26 cellular contexts compared by ENCODE assay signal in genomic region chr12:66661357-66661756, GRCh38.
"Had no signal": no experiment of that assay in that cellular context is flagged by ENCODE, and none has a peak within 500 bp of the region (broad histone marks: within the 10 kb centered on the region; RNA-seq: fewer than 3 reads in every experiment).

No MANE protein-coding gene starts in this region.

- H3K4me2 ChIP-seq: neural progenitor cell had no signal

- DNase-seq: activated CD4-positive, alpha-beta T cell treated with anti-CD3 and anti-CD28 coated beads for 1 hour; activated CD8-positive, alpha-beta memory T cell treated with anti-CD3 and anti-CD28 coated beads, Interleukin-2, amount 50 U/mL, for 4 hours; activated T-cell treated with anti-CD3 and anti-CD28 coated beads, Interleukin-2, amount 50 U/mL, for 24 hours; aorta; brain microvascular endothelial cell; caudate nucleus; effector CD4-positive, alpha-beta T cell; heart right ventricle; lower lobe of right lung; naive thymus-derived CD8-positive, alpha-beta T cell; posterior cingulate gyrus; right lobe of liver; stimulated activated CD4-positive, alpha-beta T cell treated with anti-CD3 and anti-CD28 coated beads, Interleukin-15, amount 100 ng/mL, for 24 hours; stimulated activated naive CD4-positive, alpha-beta T cell; testis; WERI-Rb-1 had no signal

- H3K4me1 Mint-ChIP-seq: activated T-helper 17 cell treated with anti-CD3 and anti-CD28 coated beads, Interleukin-2, amount 50 U/mL, for 72 hours had no signal

- H3K4me3 ChIP-seq: heart right ventricle, lower lobe of right lung, neural progenitor cell, right lobe of liver, skin epidermis, testis, vagina had no signal

- H3K9me3 Mint-ChIP-seq: activated naive CD4-positive, alpha-beta T cell treated with anti-CD3 and anti-CD28 coated beads, Interleukin-2, amount 50 U/mL, for 72 hours; activated T-cell treated with anti-CD3 and anti-CD28 coated beads, Interleukin-2, amount 50 U/mL, for 24 hours; activated T-helper 17 cell treated with anti-CD3 and anti-CD28 coated beads, Interleukin-2, amount 50 U/mL, for 72 hours; dendritic cell treated with granulocyte-macrophage colony-stimulating factor and Interleukin-4, amounts not matched to agents 40 ng/mL and 50 ng/mL, for 4 days; naive thymus-derived CD8-positive, alpha-beta T cell; neural progenitor cell; type B pancreatic cell had no signal

- H3K27me3 Mint-ChIP-seq: type B pancreatic cell had no signal

- H3K4me1 ChIP-seq: lower lobe of right lung, neural progenitor cell, right lobe of liver, testis, vagina had no signal

- H3K4me3 Mint-ChIP-seq: activated T-cell treated with anti-CD3 and anti-CD28 coated beads, Interleukin-2, amount 50 U/mL, for 24 hours; activated T-helper 17 cell treated with anti-CD3 and anti-CD28 coated beads, Interleukin-2, amount 50 U/mL, for 72 hours; dendritic cell treated with granulocyte-macrophage colony-stimulating factor and Interleukin-4, amounts not matched to agents 40 ng/mL and 50 ng/mL, for 4 days; neural progenitor cell; type B pancreatic cell had no signal

- H3K36me3 Mint-ChIP-seq: activated naive CD4-positive, alpha-beta T cell treated with anti-CD3 and anti-CD28 coated beads, Interleukin-2, amount 50 U/mL, for 72 hours; neural progenitor cell; type B pancreatic cell had no signal

- ATAC-seq: activated naive CD4-positive, alpha-beta T cell treated with anti-CD3 and anti-CD28 coated beads, Interleukin-2, amount 50 U/mL, for 72 hours; activated T-helper 17 cell treated with anti-CD3 and anti-CD28 coated beads, Interleukin-2, amount 50 U/mL, for 72 hours; heart right ventricle; left lobe of liver; lower lobe of right lung; right lobe of liver had no signal

- H3K27ac Mint-ChIP-seq: activated naive CD4-positive, alpha-beta T cell treated with anti-CD3 and anti-CD28 coated beads, Interleukin-2, amount 50 U/mL, for 72 hours; activated T-cell treated with anti-CD3 and anti-CD28 coated beads, Interleukin-2, amount 50 U/mL, for 24 hours; activated T-helper 17 cell treated with anti-CD3 and anti-CD28 coated beads, Interleukin-2, amount 50 U/mL, for 72 hours; dendritic cell treated with granulocyte-macrophage colony-stimulating factor and Interleukin-4, amounts not matched to agents 40 ng/mL and 50 ng/mL, for 4 days; neural progenitor cell had no signal

- H3K27ac ChIP-seq: brain microvascular endothelial cell, heart right ventricle, lower lobe of right lung, neural progenitor cell, right lobe of liver, testis, vagina, WERI-Rb-1 had no signal

- H2AFZ ChIP-seq: neural progenitor cell had no signal

- H3K9me3 ChIP-seq: heart right ventricle, lower lobe of right lung, right lobe of liver, testis, vagina had no signal

- H3K36me3 ChIP-seq: brain microvascular endothelial cell, heart right ventricle, lower lobe of right lung, neural progenitor cell, right lobe of liver, vagina, WERI-Rb-1 had no signal

- FAIRE-seq: endometrium, TTC549 had no signal
